Comparison of ENCODE assay signal across 17 cellular contexts in the genomic region with DNA sequence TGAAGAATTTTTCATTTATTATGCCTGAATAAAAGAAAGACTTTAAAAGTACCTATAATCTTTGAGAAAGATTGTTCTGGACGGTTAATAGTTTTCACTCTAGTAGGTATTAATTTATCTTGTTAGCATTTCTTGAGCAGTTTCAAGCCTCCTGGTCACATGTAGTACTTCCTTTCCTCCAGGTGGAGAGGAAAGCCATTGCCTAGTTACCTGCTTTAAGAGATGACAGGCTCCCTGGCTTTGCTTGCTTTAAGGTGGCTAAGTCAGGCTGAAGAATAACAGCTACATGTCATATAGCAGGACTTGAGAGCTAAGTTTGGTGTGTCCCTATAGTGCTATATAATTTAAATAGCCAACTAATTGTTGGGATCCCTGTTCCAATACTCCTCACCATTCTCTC.
DNase-seq lines count a peak whose midpoint lies in the region; ATAC-seq and TF ChIP-seq lines count a peak whose summit lies in the region.
"Had no signal": no experiment of that assay in that cellular context is flagged by ENCODE, and none has a peak within 500 bp of the region (broad histone marks: within the 10 kb centered on the region; RNA-seq: fewer than 3 reads in every experiment).

No MANE protein-coding gene starts in this region.

- POLR2A ChIA-PET in activated B cell treated with CpG ODN at 0.5 μM for 24 hours (lab: Charles Lee) = interaction anchor here (0.6 to 1.9 kb wide), 4 partner anchors 10 to 47 kb away, joined by 3 to 9 read pairs (median 6); no protein-coding TSS in a partner anchor

- H3K4me3 Mint-ChIP-seq in activated B cell treated with CpG ODN at 0.5 μM for 24 hours = peak overlapping the region; percentile 64
- H3K4me3 Mint-ChIP-seq: CD4-positive, alpha-beta T cell; HFFc6 had no signal

- no peaks in the 10 kb centered on the region for H3K27me3 Mint-ChIP-seq in activated B cell treated with CpG ODN at 0.5 μM for 24 hours
- H3K27me3 Mint-ChIP-seq: CD4-positive, alpha-beta T cell had no signal

- peaks cover 95% of the 10 kb centered on the region for H3K4me1 Mint-ChIP-seq in activated B cell treated with CpG ODN at 0.5 μM for 24 hours

- intact Hi-C loops in activated B cell treated with CpG ODN at 0.5 μM for 24 hours (cut with micrococcal nuclease) = loop anchor here (5.0 kb wide), 1 partner anchor 159 kb away; a partner anchor contains a TSS
- intact Hi-C loops in posterior vena cava (cut with DNase I) = no loop called here
- intact Hi-C loops in Right ventricle myocardium inferior (cut with DNase I) = no loop called here

- DNase-seq in DMS53 (lab: John Stamatoyannopoulos, UW) (peak; percentile 9), DMS53 treated with DMSO at 0.1 percent for 48 hours (lab: John Stamatoyannopoulos, UW; ENCODE audit: unreplicated experiment) (no peak), NAMALWA (ENCODE audit: low spot score) (peak; percentile 38), activated B cell treated with CpG ODN at 0.5 μM for 24 hours (no peak), posterior vena cava (ENCODE audit: low spot score) (no peak), Right ventricle myocardium inferior (ENCODE audit: missing footprints) (no peak), hypothalamus (lab: John Stamatoyannopoulos, UW) (no peak)
- DNase-seq: Calu3; CD4-positive, alpha-beta T cell; DMS 273 treated with DMSO at 0.1 percent for 48 hours; DMS79 treated with DMSO at 0.1 percent for 48 hours; GF-D8; HCEC 1CT; HFFc6; IMR-90; KBM-7 had no signal

- no peak for TF ChIP-seq CTCF in activated B cell treated with CpG ODN at 0.5 μM for 24 hours (IDR thresholded peaks at IDR 0.05)

- CTCF ChIA-PET in activated B cell treated with CpG ODN at 0.5 μM for 24 hours (lab: Charles Lee) = interaction anchor here (0.9 to 1.6 kb wide), 2 partner anchors 9 to 48 kb away, joined by 3 to 4 read pairs; no protein-coding TSS in a partner anchor

- H3K36me3 Mint-ChIP-seq in activated B cell treated with CpG ODN at 0.5 μM for 24 hours (ENCODE audit: low read depth) = peaks cover 39% of the 10 kb centered on the region

- H3K27ac Mint-ChIP-seq in activated B cell treated with CpG ODN at 0.5 μM for 24 hours = peak overlapping the region; percentile 91
- H3K27ac Mint-ChIP-seq: CD4-positive, alpha-beta T cell; HFFc6 had no signal

- ATAC-seq in activated B cell treated with CpG ODN at 0.5 μM for 24 hours (ENCODE audit: low read depth) (no peak), Right ventricle myocardium inferior (no peak), GM19463 (IDR thresholded peaks at IDR 0.05; ENCODE audit: unreplicated experiment) (no peak)

- H3K9me3 Mint-ChIP-seq in activated B cell treated with CpG ODN at 0.5 μM for 24 hours = peaks cover 3% of the 10 kb centered on the region
- H3K9me3 Mint-ChIP-seq: HFFc6 had no signal

Comparison
In these comparisons a context has a peak if more than half of its experiments do, and no peak if none do; other contexts are left out.
1. DNase-seq: peak in DMS53 (single experiment) and NAMALWA (single experiment); none in DMS53 treated with DMSO at 0.1 percent for 48 hours (single experiment), activated B cell treated with CpG ODN at 0.5 μM for 24 hours (single experiment), posterior vena cava (single experiment), Right ventricle myocardium inferior (single experiment) and hypothalamus (0 of 51).